Comparison of ENCODE assay signal across 25 cellular contexts in genomic region chr4:100796333-100796732, GRCh38.
"Had no signal": no experiment of that assay in that cellular context is flagged by ENCODE, and none has a peak within 500 bp of the region (broad histone marks: within the 10 kb centered on the region; RNA-seq: fewer than 3 reads in every experiment).

No MANE protein-coding gene starts in this region.

- H3K27ac ChIP-seq: coronary artery, RWPE1, SJSA1 had no signal

- DNase-seq: activated B cell treated with CpG ODN at 0.5 μM for 24 hours; activated CD4-positive, alpha-beta memory T cell treated with anti-CD3 and anti-CD28 coated beads for 36 hours; activated CD4-positive, alpha-beta T cell treated with anti-CD3 and anti-CD28 coated beads for 1 hour; activated CD4-positive, alpha-beta T cell treated with anti-CD3 and anti-CD28 coated beads, Interleukin-2, amount 10 ng/mL, durations not matched to agents 7 days and 5 days; activated CD8-positive, alpha-beta memory T cell treated with anti-CD3 and anti-CD28 coated beads for 24 hours; activated gamma-delta T cell; activated naive CD4-positive, alpha-beta T cell treated with anti-CD3 and anti-CD28 coated beads for 36 hours; activated T-cell treated with anti-CD3 and anti-CD28 coated beads, Interleukin-2, amount 50 U/mL, for 48 hours; amygdala; Karpas-422; NCI-H1417; NCI-H524 treated with DMSO at 0.1 percent for 48 hours; NCI-H774; NK-92 treated with Interleukin-12 subunit alpha and Interleukin-12 subunit beta, amount 100 ng/mL, for 24 hours; OCI-M1; Right ventricle myocardium superior; SW 1271 had no signal

- H3K9me3 ChIP-seq: SJSA1 had no signal

- H3K4me3 ChIP-seq: coronary artery, K562, SJSA1 had no signal

- H3K27me3 ChIP-seq: SJSA1 had no signal

- FAIRE-seq: astrocyte, K562 had no signal

- H3K36me3 ChIP-seq: SJSA1 had no signal

- ATAC-seq: activated T-helper 17 cell treated with anti-CD3 and anti-CD28 coated beads, Interleukin-2, amount 50 U/mL, for 72 hours; K562; Panc1; SK-N-SH treated with all-trans-retinoic acid at 6 μM for 48 hours had no signal

- H3K4me1 ChIP-seq: SJSA1 had no signal
